ENCODE assay signal across 8 cellular contexts in the genomic region with DNA sequence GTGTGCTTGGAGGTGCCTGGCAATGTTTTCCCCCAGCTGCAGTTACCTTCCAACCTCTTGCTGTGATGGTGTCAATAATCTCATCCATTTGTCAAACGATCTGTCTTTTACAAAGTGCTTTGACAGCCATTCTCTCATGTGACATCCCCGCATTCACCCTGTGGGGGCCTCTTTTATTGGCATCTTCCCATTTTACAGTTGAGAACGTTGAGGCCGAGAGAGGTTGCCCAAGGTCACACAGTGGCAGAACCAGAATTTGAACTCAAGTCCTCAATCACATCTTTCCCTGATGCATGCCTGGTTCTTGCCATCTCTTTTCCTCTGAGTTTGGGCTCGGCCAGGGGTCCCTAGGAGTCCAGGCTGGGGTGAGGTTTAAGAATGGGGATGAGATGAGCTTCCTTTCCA. TPM values are rescaled to one million over a fixed set of nuclear protein-coding genes. Genes with fewer than 3 reads are reported as not detected.
DNase-seq lines count a peak whose midpoint lies in the region; ATAC-seq and TF ChIP-seq lines count a peak whose summit lies in the region.

No MANE protein-coding gene starts in this region.

- H3K36me3 ChIP-seq in thyroid gland, result peaks cover 24 to 31% of the 10 kb centered on the region in 2 donors

- in situ Hi-C loops in astrocyte of the cerebellum (cut with HindIII; ENCODE audit: low sequenced_read_pairs), result no loop called here

- peaks cover 8% of the 10 kb centered on the region for H3K9me3 Mint-ChIP-seq in activated T-cell treated with anti-CD3 and anti-CD28 coated beads, Interleukin-2, amount 50 U/mL, for 24 hours

- intact Hi-C loops in lower leg skin (cut with DNase I; ENCODE audit: low total_unique reads) (no loop called here), thyroid gland (cut with DNase I) (no loop called here)

- H3K27me3 Mint-ChIP-seq in activated T-cell treated with anti-CD3 and anti-CD28 coated beads, Interleukin-2, amount 50 U/mL, for 24 hours, result no peaks in the 10 kb centered on the region

- H3K4me1 ChIP-seq in thyroid gland, result peaks cover 15 to 33% of the 10 kb centered on the region in 2 donors

- DNase-seq in activated T-cell treated with anti-CD3 and anti-CD28 coated beads, Interleukin-2, amount 50 U/mL, for 24 hours, result no peak
- DNase-seq in activated T-cell treated with anti-CD3 and anti-CD28 coated beads, Interleukin-2, amount 50 U/mL, for 1 hour, result no peak
- DNase-seq in astrocyte of the cerebellum (ENCODE audit: low read depth), result no peak
- DNase-seq in lower leg skin (ENCODE audit: low spot score in 2 of 2), result no peak
- no peak for DNase-seq in thyroid gland
- DNase-seq in NCI-H1417 treated with DMSO at 0.1 percent for 48 hours (lab: John Stamatoyannopoulos, UW), result no peak
- DNase-seq in NCI-H510A (lab: John Stamatoyannopoulos, UW), result no peak

- no peaks in the 10 kb centered on the region for H3K9me3 ChIP-seq in thyroid gland

- peaks cover 67% of the 10 kb centered on the region for H3K36me3 Mint-ChIP-seq in activated T-cell treated with anti-CD3 and anti-CD28 coated beads, Interleukin-2, amount 50 U/mL, for 24 hours (ENCODE audit: low read depth)

- peak overlapping the region; percentile 93 for H3K4me3 Mint-ChIP-seq in activated T-cell treated with anti-CD3 and anti-CD28 coated beads, Interleukin-2, amount 50 U/mL, for 24 hours

- H3K27me3 ChIP-seq in thyroid gland, result no peaks in the 10 kb centered on the region

- TF ChIP-seq POLR2A in lower leg skin (IDR thresholded peaks at IDR 0.05) (no peak), thyroid gland (IDR thresholded peaks at IDR 0.05) (no peak)

- peak overlapping the region in 2 of 3 donors; percentile 8 to 75 for H3K27ac ChIP-seq in thyroid gland

- WGBS in lower leg skin, 2 donors, result 55 to 63% methylated on average over 5 of the region's 5 CpGs
- 63 to 73% methylated on average over 5 of the region's 5 CpGs for WGBS in thyroid gland, 2 donors

- H3K27ac Mint-ChIP-seq in activated T-cell treated with anti-CD3 and anti-CD28 coated beads, Interleukin-2, amount 50 U/mL, for 24 hours, result peak overlapping the region; percentile 95

- H3K4me1 Mint-ChIP-seq in activated T-cell treated with anti-CD3 and anti-CD28 coated beads, Interleukin-2, amount 50 U/mL, for 24 hours (ENCODE audit: low read depth), result peaks cover 35% of the 10 kb centered on the region

- TF ChIP-seq CTCF in astrocyte of the cerebellum (IDR thresholded peaks at IDR 0.05; ENCODE audit: low read depth, low read length, missing control alignments) (no peak), lower leg skin (IDR thresholded peaks at IDR 0.05) (no peak), thyroid gland (IDR thresholded peaks at IDR 0.05) (no peak)

- no peak for ATAC-seq in GM18858 (IDR thresholded peaks at IDR 0.05; ENCODE audit: unreplicated experiment)

- H3K4me3 ChIP-seq in astrocyte of the cerebellum (ENCODE audit: low read depth, low read length) (peak overlapping the region; percentile 81), lower leg skin (ENCODE audit: low read depth, poor library complexity, severe bottlenecking) (peak overlapping the region; percentile 59), thyroid gland (replicated peaks in 1 of 3) (peak overlapping the region; percentile 24 to 94 (median 66))

RNA-seq across cellular contexts. Expression of a gene that starts 1.5 kb away (rescaled TPM):
- 10 to 100 TPM; 35.5 to 47.9 (median 38.1) TPM for total RNA-seq in lower leg skin
- 10 to 100 TPM; 48.8 to 62.6 (median 55.2) TPM for total RNA-seq in thyroid gland

RNA-seq across cellular contexts. Expression of a gene that starts 13.3 kb away (rescaled TPM):
- total RNA-seq in lower leg skin (100 to 1,000 TPM; 118 to 143 (median 130) TPM), thyroid gland (100 to 1,000 TPM in 3 of 4 donors, 10 to 100 TPM in 1; 93.2 to 140 (median 135) TPM)

RNA-seq across cellular contexts. Expression of a gene that starts 20.3 kb away (rescaled TPM):
- total RNA-seq in lower leg skin (10 to 100 TPM; 13.7 to 28.9 (median 21.5) TPM), thyroid gland (10 to 100 TPM; 10.7 to 23.1 (median 18.4) TPM)

RNA-seq across cellular contexts. Expression of a gene that starts 20.9 kb away (rescaled TPM):
- total RNA-seq in lower leg skin, result 100 to 1,000 TPM in 1 of 4 donors, 10 to 100 TPM in 3; 40.9 to 157 (median 61.8) TPM
- 100 to 1,000 TPM in 3 of 4 donors, 10 to 100 TPM in 1; 45.9 to 165 (median 142) TPM for total RNA-seq in thyroid gland

RNA-seq across cellular contexts. Expression of a gene that starts 35.7 kb away (rescaled TPM):
- 1 to 10 TPM in 1 of 4 donors, under 1 TPM in 2, not detected in 1; 0.21 to 2.6 (median 0.69) TPM for total RNA-seq in lower leg skin
- total RNA-seq in thyroid gland, result 1 to 10 TPM in 1 of 4 donors, under 1 TPM in 2, not detected in 1; 0.22 to 1.2 (median 0.94) TPM
